ENCODE assay signal across 11 cellular contexts in the genomic region with DNA sequence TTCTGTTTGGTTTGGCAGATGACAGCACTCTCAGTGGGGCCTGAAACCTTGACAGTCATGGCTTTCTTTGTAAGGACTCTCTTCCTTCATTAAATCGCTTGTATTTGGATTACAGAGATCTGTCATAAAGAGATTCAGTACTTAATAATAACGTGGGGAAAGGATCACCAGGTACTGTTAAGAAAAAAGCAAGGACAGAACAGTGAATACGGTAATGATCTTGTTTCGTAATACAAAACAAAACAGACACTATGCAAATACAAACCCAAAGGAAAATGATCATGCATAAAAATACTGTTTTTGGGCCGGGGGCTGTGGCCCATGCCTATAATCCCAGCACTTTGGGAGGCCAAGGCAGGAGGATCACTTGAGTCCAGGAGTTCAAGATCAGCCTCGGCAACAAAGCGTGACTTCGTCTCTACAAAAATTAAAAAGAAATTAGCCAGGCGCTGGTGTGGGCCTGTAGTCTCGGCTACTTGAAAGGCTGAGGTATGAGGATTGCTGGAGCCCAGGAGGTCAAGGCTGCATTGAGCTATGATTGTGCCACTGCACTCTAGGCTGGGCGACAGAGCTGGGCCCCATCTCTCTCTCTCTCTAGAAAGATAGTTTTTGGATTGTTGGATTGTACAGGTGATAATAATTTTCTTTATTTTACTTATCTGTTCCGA.
DNase-seq lines count a peak whose midpoint lies in the region; ATAC-seq and TF ChIP-seq lines count a peak whose summit lies in the region.
"Had no signal": no experiment of that assay in that cellular context is flagged by ENCODE, and none has a peak within 500 bp of the region (broad histone marks: within the 10 kb centered on the region; RNA-seq: fewer than 3 reads in every experiment).

No MANE protein-coding gene starts in this region.

- DNase-seq in CD4-positive, alpha-beta memory T cell = no peak
- DNase-seq in MCF 10A (ENCODE audit: unreplicated experiment) = no peak
- no peak for DNase-seq in central memory CD4-positive, alpha-beta T cell
- DNase-seq in epidermal melanocyte (ENCODE audit: insufficient read length, low spot score) = no peak
- DNase-seq in NCI-H2029 (lab: John Stamatoyannopoulos, UW) = no peak
- DNase-seq: left ventricle myocardium superior, NCI-H524 treated with DMSO at 0.1 percent for 48 hours, upper lobe of right lung had no signal

- POLR2A ChIA-PET in CD4-positive, alpha-beta memory T cell (lab: Charles Lee; ENCODE audit: partially characterized antibody) = no interaction called here
- POLR2A ChIA-PET in MCF 10A (lab: Yijun Ruan, JAX) = interaction anchor here (0.6 kb wide), 1 partner anchor 88 kb away, joined by 3 read pairs; no protein-coding TSS in a partner anchor

- no peak for ATAC-seq in HG02852 (IDR thresholded peaks at IDR 0.05; ENCODE audit: unreplicated experiment)

- CTCF ChIA-PET in CD4-positive, alpha-beta memory T cell (lab: Charles Lee; ENCODE audit: partially characterized antibody) = no interaction called here
- CTCF ChIA-PET in MCF 10A (lab: Yijun Ruan, JAX) = no interaction called here

- intact Hi-C loops in CD4-positive, alpha-beta memory T cell (cut with micrococcal nuclease) = loop anchor here (2.0 to 5.0 kb wide), 2 partner anchors 66 to 527 kb away; a partner anchor contains a TSS
- intact Hi-C loops in MCF 10A (cut with micrococcal nuclease) = no loop called here

- H3K4me1 ChIP-seq in CD4-positive, alpha-beta memory T cell (ENCODE audit: insufficient read depth, low read length) = peaks cover 9% of the 10 kb centered on the region
- H3K4me1 ChIP-seq in HUES6 (ENCODE audit: control insufficient read depth, insufficient read depth, low read length) = peaks cover 4% of the 10 kb centered on the region; the same call in 1 of the 2 replicates

- H3K9ac ChIP-seq in HUES6 (ENCODE audit: low read length) = no peak overlapping the region

- no peaks in the 10 kb centered on the region for H3K27me3 ChIP-seq in CD4-positive, alpha-beta memory T cell (ENCODE audit: insufficient read depth, low read length)
- peaks cover 7% of the 10 kb centered on the region; the same call in 1 of the 2 replicates for H3K27me3 ChIP-seq in HUES6 (ENCODE audit: control insufficient read depth, insufficient read depth, low read length)
- H3K27me3 ChIP-seq: upper lobe of right lung had no signal

- peak overlapping the region; percentile 31 to 83 (median 61) for H3K27ac Mint-ChIP-seq in CD4-positive, alpha-beta memory T cell
- H3K27ac Mint-ChIP-seq in MCF 10A (ENCODE audit: low read depth, unreplicated experiment) = no peak overlapping the region
- H3K27ac Mint-ChIP-seq in nephron = peak overlapping the region in 2 of 3 experiments; percentile 13 to 19

- no peaks in the 10 kb centered on the region for H3K9me3 ChIP-seq in CD4-positive, alpha-beta memory T cell (ENCODE audit: control insufficient read depth in 1 of 2, low read length in 2 of 2)
- no peaks in the 10 kb centered on the region for H3K9me3 ChIP-seq in HUES6 (ENCODE audit: control insufficient read depth, insufficient read depth, low read depth, low read length)
- H3K9me3 ChIP-seq: upper lobe of right lung had no signal

- H3K36me3 Mint-ChIP-seq in CD4-positive, alpha-beta memory T cell = no peaks in the 10 kb centered on the region
- H3K36me3 Mint-ChIP-seq in MCF 10A (ENCODE audit: insufficient read depth, unreplicated experiment) (no peaks in the 10 kb centered on the region), nephron (ENCODE audit: low read depth) (no peaks in the 10 kb centered on the region)

- H3K27me3 Mint-ChIP-seq in CD4-positive, alpha-beta memory T cell = peaks cover 0 to 6% of the 10 kb centered on the region in 2 donors
- no peaks in the 10 kb centered on the region for H3K27me3 Mint-ChIP-seq in MCF 10A (ENCODE audit: insufficient read depth, unreplicated experiment)
- peaks cover 32% of the 10 kb centered on the region for H3K27me3 Mint-ChIP-seq in nephron (ENCODE audit: low read depth)

- peaks cover 10 to 16% (median 15%) of the 10 kb centered on the region in 4 donors for H3K4me1 Mint-ChIP-seq in CD4-positive, alpha-beta memory T cell
- H3K4me1 Mint-ChIP-seq in MCF 10A (ENCODE audit: insufficient read depth, unreplicated experiment) (no peaks in the 10 kb centered on the region), nephron (no peaks in the 10 kb centered on the region)

- H3K36me3 ChIP-seq in CD4-positive, alpha-beta memory T cell (ENCODE audit: insufficient read depth, low read length) = no peaks in the 10 kb centered on the region
- H3K36me3 ChIP-seq in HUES6 (ENCODE audit: control insufficient read depth, insufficient read depth, low read length) = no peaks in the 10 kb centered on the region
- H3K36me3 ChIP-seq: upper lobe of right lung had no signal

- peak overlapping the region in 1 of 2 donors; percentile 64 for H3K4me3 ChIP-seq in CD4-positive, alpha-beta memory T cell (ENCODE audit: low read length in 2 of 2)
- peak overlapping the region; percentile 53; the same call in 1 of the 2 replicates for H3K4me3 ChIP-seq in HUES6 (ENCODE audit: low read depth, low read length)

- H3K4me3 Mint-ChIP-seq in CD4-positive, alpha-beta memory T cell = peak overlapping the region; percentile 78 to 91 (median 87)
- peak overlapping the region; percentile 67 for H3K4me3 Mint-ChIP-seq in MCF 10A (ENCODE audit: unreplicated experiment)
- peak overlapping the region; percentile 78 to 86 (median 84) for H3K4me3 Mint-ChIP-seq in nephron

- H3K9me3 Mint-ChIP-seq in CD4-positive, alpha-beta memory T cell = peaks cover 0 to 2% (median 0%) of the 10 kb centered on the region in 8 donors
- H3K9me3 Mint-ChIP-seq in MCF 10A (ENCODE audit: unreplicated experiment) (no peaks in the 10 kb centered on the region), nephron (peaks cover 9% of the 10 kb centered on the region)

- no peak overlapping the region for H3K27ac ChIP-seq in CD4-positive, alpha-beta memory T cell (ENCODE audit: low read depth, low read length)
- no peak overlapping the region for H3K27ac ChIP-seq in HUES6 (ENCODE audit: low read depth, low read length)
- H3K27ac ChIP-seq: upper lobe of right lung had no signal

- TF ChIP-seq CTCF in MCF 10A (IDR thresholded peaks at IDR 0.05; ENCODE audit: unreplicated experiment) = no peak
- no peak for TF ChIP-seq CTCF in nephron (IDR thresholded peaks at IDR 0.05; ENCODE audit: unreplicated experiment in 3 of 3)

- BruUV-seq in MCF 10A (replicated peaks; lab: Mats Ljungman, UMichigan) = no TSS peak
